1 cellular context compared by ENCODE assay signal in genomic region chr19:54464624-54465266, GRCh38.
A peak's percentile ranks its signal among the peaks of the same experiment; 100 is the strongest.
TF ChIP-seq lines count a peak whose summit lies in the region.

No MANE protein-coding gene starts in this region.

TF ChIP-seq in K562, 482 proteins besides CTCF, POLR2A, EP300 and RAD21 (continued from another document and continues in another):
- TF ChIP-seq GTF2B (IDR thresholded peaks at IDR 0.05; ENCODE audit: extremely low read depth, insufficient read length) (no peak), ZNF431 (CRISPR knock-in tag; IDR thresholded peaks at IDR 0.05) (no peak), SNAPC5 (CRISPR knock-in tag; IDR thresholded peaks at IDR 0.05) (no peak), PPARD (CRISPR knock-in tag; IDR thresholded peaks at IDR 0.05) (no peak), MLLT1 (IDR thresholded peaks at IDR 0.05) (no peak), ZBTB7A (IDR thresholded peaks at IDR 0.05; ENCODE audit: borderline replicate concordance, control insufficient read depth, low read depth, low read length) (peak; percentile 66; the same call in 1 of the 2 replicates), PRMT5 (CRISPR knock-in tag; IDR thresholded peaks at IDR 0.05) (no peak), TAL1 (IDR thresholded peaks at IDR 0.05) (no peak), ZNF518B (CRISPR knock-in tag; IDR thresholded peaks at IDR 0.05) (no peak), MEF2D (tag; conservative IDR thresholded peaks at IDR 0.05; ENCODE audit: low read depth) (no peak), TEAD1 (CRISPR knock-in tag; IDR thresholded peaks at IDR 0.05) (no peak), TARDBP (IDR thresholded peaks at IDR 0.05) (0 out of 2 replicates have a peak, but pooled peaks have one; percentile 17), MLX (CRISPR knock-in tag; conservative IDR thresholded peaks at IDR 0.05) (no peak), RNF219 (CRISPR knock-in tag; IDR thresholded peaks at IDR 0.05) (0 out of 2 replicates have a peak, but pooled peaks have one; percentile 28), POLR3A (IDR thresholded peaks at IDR 0.05; ENCODE audit: borderline replicate concordance, extremely low read depth, insufficient read depth, insufficient read length) (no peak), MIER1 (IDR thresholded peaks at IDR 0.05; ENCODE audit: low read depth) (no peak), ZBTB34 (CRISPR knock-in tag; IDR thresholded peaks at IDR 0.05) (no peak), SIN3B (IDR thresholded peaks at IDR 0.05; ENCODE audit: low read depth) (peak; percentile 26; the same call in 1 of the 2 replicates), MAZ (CRISPR knock-in tag; conservative IDR thresholded peaks at IDR 0.05 in 1 of 2, IDR thresholded peaks at IDR 0.05 in 1 of 2) (peak; percentile 75 to 80), XRCC4 (IDR thresholded peaks at IDR 0.05; ENCODE audit: extremely low read depth, insufficient read depth, insufficient read length) (no peak), ZNF395 (CRISPR knock-in tag; IDR thresholded peaks at IDR 0.05) (0 out of 2 replicates have a peak, but pooled peaks have one; percentile 19), ARID3B (CRISPR knock-in tag; IDR thresholded peaks at IDR 0.05; ENCODE audit: borderline replicate concordance) (no peak), NR2C1 (IDR thresholded peaks at IDR 0.05) (no peak), NR2C1 (tag; IDR thresholded peaks at IDR 0.05) (0 out of 2 replicates have a peak, but pooled peaks have one; percentile 10), ZNF253 (CRISPR knock-in tag; conservative IDR thresholded peaks at IDR 0.05) (no peak), HNRNPUL1 (IDR thresholded peaks at IDR 0.05; ENCODE audit: low read length) (no peak), SMAD4 (CRISPR knock-in tag; conservative IDR thresholded peaks at IDR 0.05) (peak; percentile 59), DDX20 (tag; IDR thresholded peaks at IDR 0.05; ENCODE audit: low read depth) (no peak), ATF1 (CRISPR knock-in tag; IDR thresholded peaks at IDR 0.05) (peak; percentile 74), ATF1 (tag; IDR thresholded peaks at IDR 0.05) (peak; percentile 94), ZNF140 (CRISPR knock-in tag; IDR thresholded peaks at IDR 0.05) (no peak), KAT7 (CRISPR knock-in tag; IDR thresholded peaks at IDR 0.05; ENCODE audit: borderline replicate concordance) (no peak), GATAD2B (IDR thresholded peaks at IDR 0.05; ENCODE audit: borderline replicate concordance) (no peak; the same call in 1 of the 2 replicates), SNIP1 (IDR thresholded peaks at IDR 0.05; ENCODE audit: low read depth) (no peak), ZFP91 (CRISPR knock-in tag; IDR thresholded peaks at IDR 0.05) (peak; percentile 98), CREM (IDR thresholded peaks at IDR 0.05; ENCODE audit: low read depth) (peak; percentile 96), ZNF175 (CRISPR knock-in tag; IDR thresholded peaks at IDR 0.05; ENCODE audit: low read depth) (no peak), HNRNPLL (IDR thresholded peaks at IDR 0.05; ENCODE audit: low read depth, low read length, poor library complexity, severe bottlenecking) (peak; percentile 77), RHOXF2B (CRISPR knock-in tag; conservative IDR thresholded peaks at IDR 0.05) (no peak), ERF (CRISPR knock-in tag; IDR thresholded peaks at IDR 0.05) (peak; percentile 88), MEF2A (IDR thresholded peaks at IDR 0.05; ENCODE audit: control insufficient read depth, low read depth, low read length) (no peak), POU5F1 (IDR thresholded peaks at IDR 0.05; ENCODE audit: borderline replicate concordance, low read depth, low read length, partially characterized antibody) (no peak), THRAP3 (IDR thresholded peaks at IDR 0.05; ENCODE audit: borderline replicate concordance) (no peak), KLF16 (IDR thresholded peaks at IDR 0.05) (no peak), E2F5 (CRISPR knock-in tag; IDR thresholded peaks at IDR 0.05) (no peak), NFATC3 (IDR thresholded peaks at IDR 0.05) (no peak), THAP12 (CRISPR knock-in tag; IDR thresholded peaks at IDR 0.05) (0 out of 2 replicates have a peak, but pooled peaks have one; percentile 12), MYBL2 (IDR thresholded peaks at IDR 0.05; ENCODE audit: low read depth) (no peak), MYBL2 (CRISPR knock-in tag; IDR thresholded peaks at IDR 0.05; ENCODE audit: borderline replicate concordance) (no peak)
